16 cellular contexts compared by ENCODE assay signal in genomic region chr12:106071686-106072085, GRCh38.
"Had no signal": no experiment of that assay in that cellular context is flagged by ENCODE, and none has a peak within 500 bp of the region (broad histone marks: within the 10 kb centered on the region; RNA-seq: fewer than 3 reads in every experiment).

No MANE protein-coding gene starts in this region.

- H3K4me1 Mint-ChIP-seq: activated naive CD4-positive, alpha-beta T cell treated with anti-CD3 and anti-CD28 coated beads, Interleukin-2, amount 10 ng/mL, durations not matched to agents 7 days and 5 days; naive B cell; stimulated activated naive B cell treated with anti-CD40 and anti-IgM and Interleukin-4, amounts not matched to agents 10 μg/mL and 1 μg/mL and 100 μg/mL, for 72 hours had no signal

- H3K9me3 ChIP-seq: lower lobe of right lung, right atrium auricular region had no signal

- H3K4me3 Mint-ChIP-seq: activated naive CD4-positive, alpha-beta T cell treated with anti-CD3 and anti-CD28 coated beads, Interleukin-2, amount 10 ng/mL, durations not matched to agents 7 days and 5 days; naive B cell; stimulated activated naive B cell treated with anti-CD40 and anti-IgM and Interleukin-4, amounts not matched to agents 10 μg/mL and 1 μg/mL and 100 μg/mL, for 72 hours had no signal

- H3K4me1 ChIP-seq: right atrium auricular region had no signal

- H3K27me3 ChIP-seq: hepatocyte, right atrium auricular region had no signal

- H3K27me3 Mint-ChIP-seq: activated naive CD4-positive, alpha-beta T cell treated with anti-CD3 and anti-CD28 coated beads, Interleukin-2, amount 10 ng/mL, durations not matched to agents 7 days and 5 days had no signal

- ATAC-seq: lower lobe of right lung; stimulated activated naive B cell treated with anti-CD40 and anti-IgM and Interleukin-4, amounts not matched to agents 10 μg/mL and 1 μg/mL and 100 μg/mL, for 72 hours had no signal

- H3K9me3 Mint-ChIP-seq: activated naive CD4-positive, alpha-beta T cell treated with anti-CD3 and anti-CD28 coated beads, Interleukin-2, amount 10 ng/mL, durations not matched to agents 7 days and 5 days; activated T-helper 2 cell treated with anti-CD3 and anti-CD28 coated beads, Interferon-gamma antibody, Interleukin-2, Interleukin-4, amounts not matched to agents 10 μg/mL and 5 μg/mL and 100 μg/mL, durations not matched to agents 14 hours and 24 hours and 36 hours; stimulated activated naive B cell treated with anti-CD40 and anti-IgM and Interleukin-4, amounts not matched to agents 10 μg/mL and 1 μg/mL and 100 μg/mL, for 72 hours had no signal

- DNase-seq: activated CD4-positive, alpha-beta T cell treated with anti-CD3 and anti-CD28 coated beads, Interleukin-2, amount 50 U/mL, for 1 hour; activated CD4-positive, CD25-positive, alpha-beta regulatory T cell; activated naive CD4-positive, alpha-beta T cell treated with anti-CD3 and anti-CD28 coated beads, Interleukin-2, amount 10 ng/mL, durations not matched to agents 7 days and 5 days; activated T-cell treated with anti-CD3 and anti-CD28 coated beads for 4 hours; amniotic stem cell; cerebellar nuclear complex; kidney glomerular epithelial cell; lower lobe of right lung; midbrain; naive B cell; spleen; stimulated activated CD4-positive, alpha-beta T cell treated with anti-CD3 and anti-CD28 coated beads, Interleukin-1b, Interleukin-23, amount 100 ng/mL, for 48 hours; stimulated activated naive B cell treated with anti-CD40 and anti-IgM and Interleukin-4, amounts not matched to agents 10 μg/mL and 1 μg/mL and 100 μg/mL, for 72 hours had no signal

- H3K27ac Mint-ChIP-seq: activated naive CD4-positive, alpha-beta T cell treated with anti-CD3 and anti-CD28 coated beads, Interleukin-2, amount 10 ng/mL, durations not matched to agents 7 days and 5 days; activated T-helper 2 cell treated with anti-CD3 and anti-CD28 coated beads, Interferon-gamma antibody, Interleukin-2, Interleukin-4, amounts not matched to agents 10 μg/mL and 5 μg/mL and 100 μg/mL, durations not matched to agents 14 hours and 24 hours and 36 hours; naive B cell; stimulated activated naive B cell treated with anti-CD40 and anti-IgM and Interleukin-4, amounts not matched to agents 10 μg/mL and 1 μg/mL and 100 μg/mL, for 72 hours had no signal

- H3K36me3 ChIP-seq: spleen had no signal

- H3K4me3 ChIP-seq: hepatocyte, lower lobe of right lung, right atrium auricular region, spleen had no signal

- H3K36me3 Mint-ChIP-seq: activated naive CD4-positive, alpha-beta T cell treated with anti-CD3 and anti-CD28 coated beads, Interleukin-2, amount 10 ng/mL, durations not matched to agents 7 days and 5 days; naive B cell; stimulated activated naive B cell treated with anti-CD40 and anti-IgM and Interleukin-4, amounts not matched to agents 10 μg/mL and 1 μg/mL and 100 μg/mL, for 72 hours had no signal

- H3K27ac ChIP-seq: hepatocyte, spleen had no signal
